ENCODE assay signal across 9 cellular contexts in the genomic region with DNA sequence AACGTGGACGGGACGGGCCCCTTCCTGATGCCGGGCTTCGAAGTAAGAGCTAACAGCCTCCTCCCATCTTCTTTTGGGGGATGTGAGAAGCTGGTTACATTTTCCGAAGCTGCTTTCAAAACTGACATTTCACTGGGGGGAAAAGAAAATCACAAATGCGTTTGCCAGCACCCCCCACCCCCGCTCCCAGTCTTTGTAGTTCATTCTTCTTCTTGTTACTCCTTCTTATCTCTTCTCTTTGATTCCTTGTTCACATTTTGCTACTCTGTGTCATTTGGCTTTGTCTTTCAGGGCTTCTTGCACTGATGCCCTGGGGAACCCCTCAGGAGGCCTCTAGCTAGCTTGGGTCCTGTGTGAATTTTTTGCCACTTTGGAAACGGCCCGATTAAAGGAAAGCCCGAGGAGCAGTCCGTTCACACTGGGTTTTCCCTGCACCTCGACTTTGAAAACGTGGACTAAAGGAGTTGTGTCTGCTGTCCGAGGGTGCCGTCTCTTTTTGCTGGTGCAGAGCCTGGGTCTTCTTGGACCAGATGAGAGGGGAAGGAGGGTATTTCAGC. TPM values are rescaled to one million over a fixed set of nuclear protein-coding genes. Genes with fewer than 3 reads are reported as not detected.
DNase-seq lines count a peak whose midpoint lies in the region; ATAC-seq and TF ChIP-seq lines count a peak whose summit lies in the region.
"Had no signal": no experiment of that assay in that cellular context is flagged by ENCODE, and none has a peak within 500 bp of the region (broad histone marks: within the 10 kb centered on the region; RNA-seq: fewer than 3 reads in every experiment).

No MANE protein-coding gene starts in this region.

- CTCF ChIA-PET in activated naive CD4-positive, alpha-beta T cell treated with anti-CD3 and anti-CD28 coated beads for 36 hours (lab: Charles Lee): interaction anchor here (0.7 to 3.5 kb wide), 12 partner anchors 8 to 254 kb away, joined by 3 to 33 read pairs (median 3); no protein-coding TSS in a partner anchor

- H3K27ac ChIP-seq in substantia nigra (ENCODE audit: low read depth, low read length, poor library complexity, severe bottlenecking): peak overlapping the region; percentile 72

- peaks cover 1% of the 10 kb centered on the region for H3K36me3 Mint-ChIP-seq in activated naive CD4-positive, alpha-beta T cell treated with anti-CD3 and anti-CD28 coated beads for 36 hours (ENCODE audit: low read depth)

- ATAC-seq in GM18502 (IDR thresholded peaks at IDR 0.05; ENCODE audit: poor library complexity, unreplicated experiment) (no peak), GM18867 (IDR thresholded peaks at IDR 0.05; ENCODE audit: unreplicated experiment) (no peak), GM18519 (IDR thresholded peaks at IDR 0.05; ENCODE audit: low FRiP score, unreplicated experiment) (no peak)

- peak overlapping the region; percentile 82 for H3K4me3 Mint-ChIP-seq in activated naive CD4-positive, alpha-beta T cell treated with anti-CD3 and anti-CD28 coated beads for 36 hours

- peak; percentile 12 to 17 for DNase-seq in activated CD4-positive, alpha-beta T cell treated with anti-CD3 and anti-CD28 coated beads for 24 hours (ENCODE audit: low read depth in 2 of 2)
- DNase-seq in activated CD4-positive, alpha-beta T cell treated with anti-CD3 and anti-CD28 coated beads, Interleukin-2, amount 50 U/mL, for 1 hour: no peak
- peak; percentile 48 for DNase-seq in activated naive CD4-positive, alpha-beta T cell treated with anti-CD3 and anti-CD28 coated beads for 36 hours
- DNase-seq in kidney epithelial cell (ENCODE audit: low read depth): no peak
- peak in 1 of 49 donors; percentile 25 for DNase-seq in substantia nigra (lab: John Stamatoyannopoulos, UW)

- H3K27me3 ChIP-seq in kidney epithelial cell (ENCODE audit: control insufficient read depth, insufficient read depth, low read length): no peaks in the 10 kb centered on the region

- H3K36me3 ChIP-seq in kidney epithelial cell (ENCODE audit: control insufficient read depth, insufficient read depth, low read length): no peaks in the 10 kb centered on the region

- intact Hi-C loops in activated naive CD4-positive, alpha-beta T cell treated with anti-CD3 and anti-CD28 coated beads for 36 hours (cut with micrococcal nuclease): no loop called here

- peak overlapping the region; percentile 85 for H3K27ac Mint-ChIP-seq in activated naive CD4-positive, alpha-beta T cell treated with anti-CD3 and anti-CD28 coated beads for 36 hours

- H3K9me3 Mint-ChIP-seq in activated naive CD4-positive, alpha-beta T cell treated with anti-CD3 and anti-CD28 coated beads for 36 hours: no peaks in the 10 kb centered on the region

- TF ChIP-seq CTCF in kidney epithelial cell (IDR thresholded peaks at IDR 0.05; ENCODE audit: insufficient read depth, low read length, poor library complexity, severe bottlenecking): no peak

- H3K4me3 ChIP-seq in kidney epithelial cell (ENCODE audit: low read depth, low read length): peak overlapping the region; percentile 91

- H3K27me3 Mint-ChIP-seq in activated naive CD4-positive, alpha-beta T cell treated with anti-CD3 and anti-CD28 coated beads for 36 hours (ENCODE audit: low read depth): no peaks in the 10 kb centered on the region

- peaks cover 42% of the 10 kb centered on the region for H3K4me1 Mint-ChIP-seq in activated naive CD4-positive, alpha-beta T cell treated with anti-CD3 and anti-CD28 coated beads for 36 hours (ENCODE audit: low read depth)

RNA-seq across cellular contexts. Expression of a gene that starts 1.3 kb away (rescaled TPM):
- 10 to 100 TPM; 88.4 to 89.3 TPM for total RNA-seq in activated naive CD4-positive, alpha-beta T cell treated with anti-CD3 and anti-CD28 coated beads for 36 hours
- 36.2 and 46.7 TPM in 2 replicates for total RNA-seq in kidney epithelial cell

RNA-seq across cellular contexts. Expression of a gene that starts 24.4 kb away (rescaled TPM):
- total RNA-seq in activated naive CD4-positive, alpha-beta T cell treated with anti-CD3 and anti-CD28 coated beads for 36 hours: 1 to 10 TPM; 4.4 to 4.8 TPM
- total RNA-seq in kidney epithelial cell: 0.33 and 0.55 TPM in 2 replicates
- total RNA-seq: Daoy had no signal

RNA-seq across cellular contexts. Expression of a gene that starts 36.6 kb away (rescaled TPM):
- 10 to 100 TPM; 15.3 to 16.7 TPM for total RNA-seq in activated naive CD4-positive, alpha-beta T cell treated with anti-CD3 and anti-CD28 coated beads for 36 hours
- total RNA-seq in kidney epithelial cell: 35.0 and 37.4 TPM in 2 replicates

RNA-seq across cellular contexts. Expression of a gene that starts 55.8 kb away (rescaled TPM):
- total RNA-seq in activated naive CD4-positive, alpha-beta T cell treated with anti-CD3 and anti-CD28 coated beads for 36 hours: 10 to 100 TPM; 22.7 to 25.4 TPM
- total RNA-seq in kidney epithelial cell: 61.1 and 91.7 TPM in 2 replicates

RNA-seq across cellular contexts. Expression of a gene that starts 56.0 kb away (rescaled TPM):
- 10 to 100 TPM; 11.0 to 12.7 TPM for total RNA-seq in activated naive CD4-positive, alpha-beta T cell treated with anti-CD3 and anti-CD28 coated beads for 36 hours
- 37.0 and 44.2 TPM in 2 replicates for total RNA-seq in kidney epithelial cell

Comparison
In these comparisons a context has a peak if more than half of its experiments do, and no peak if none do; other contexts are left out.
1. DNase-seq: peak in activated CD4-positive, alpha-beta T cell treated with anti-CD3 and anti-CD28 coated beads for 24 hours (2 of 2) and activated naive CD4-positive, alpha-beta T cell treated with anti-CD3 and anti-CD28 coated beads for 36 hours (single experiment); none in activated CD4-positive, alpha-beta T cell treated with anti-CD3 and anti-CD28 coated beads, Interleukin-2, amount 50 U/mL, for 1 hour (single experiment) and kidney epithelial cell (single experiment).